In the genomic region with DNA sequence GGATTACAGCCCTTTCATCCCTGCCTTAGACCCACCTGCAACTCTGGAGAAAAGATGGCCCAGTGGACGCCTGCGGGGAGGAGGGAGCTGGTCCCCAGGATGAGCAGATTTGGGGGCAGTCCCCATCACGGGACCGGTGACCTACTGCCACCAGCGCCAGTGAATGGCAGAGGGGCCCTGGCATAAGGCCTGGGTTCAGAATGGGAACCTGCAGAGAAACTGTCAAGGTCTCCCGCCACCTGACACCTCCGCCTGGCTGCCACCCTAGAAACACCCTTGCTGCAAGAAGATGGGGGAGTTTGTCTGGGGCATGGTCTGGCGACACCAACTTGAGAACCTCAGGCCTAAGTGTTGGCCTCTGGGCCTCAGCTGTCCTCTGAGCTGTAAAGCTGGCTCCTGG, we compare ENCODE assay signal across 10 cellular contexts.
DNase-seq lines count a peak whose midpoint lies in the region; ATAC-seq and TF ChIP-seq lines count a peak whose summit lies in the region.
"Had no signal": no experiment of that assay in that cellular context is flagged by ENCODE, and none has a peak within 500 bp of the region (broad histone marks: within the 10 kb centered on the region; RNA-seq: fewer than 3 reads in every experiment).

No MANE protein-coding gene starts in this region.

- H3K27me3 Mint-ChIP-seq in activated naive CD8-positive, alpha-beta T cell treated with anti-CD3 and anti-CD28 coated beads for 36 hours: no peaks in the 10 kb centered on the region

- peaks cover 38% of the 10 kb centered on the region for H3K36me3 Mint-ChIP-seq in activated naive CD8-positive, alpha-beta T cell treated with anti-CD3 and anti-CD28 coated beads for 36 hours

- H3K4me3 ChIP-seq in HFF-Myc (replicated peaks; ENCODE audit: low read depth, low read length) (peak overlapping the region; percentile 11; the same call in 1 of the 2 replicates), right atrium auricular region (no peak overlapping the region), smooth muscle cell (no peak overlapping the region)
- H3K4me3 ChIP-seq: mucosa of descending colon had no signal

- H3K36me3 ChIP-seq in right atrium auricular region (no peaks in the 10 kb centered on the region), smooth muscle cell (ENCODE audit: low read depth) (no peaks in the 10 kb centered on the region)

- no peak overlapping the region for H3K9ac ChIP-seq in smooth muscle cell (ENCODE audit: low read depth)

- H3K27ac Mint-ChIP-seq in activated naive CD8-positive, alpha-beta T cell treated with anti-CD3 and anti-CD28 coated beads for 36 hours: peak overlapping the region; percentile 81

- peaks cover 83% of the 10 kb centered on the region for H3K4me1 Mint-ChIP-seq in activated naive CD8-positive, alpha-beta T cell treated with anti-CD3 and anti-CD28 coated beads for 36 hours

- peaks cover 0 to 71% of the 10 kb centered on the region in 2 donors for H3K4me1 ChIP-seq in right atrium auricular region
- peaks cover 73% of the 10 kb centered on the region for H3K4me1 ChIP-seq in smooth muscle cell (ENCODE audit: low read depth)

- H2AFZ ChIP-seq in smooth muscle cell (ENCODE audit: low read depth): no peak overlapping the region

- WGBS in smooth muscle cell (ENCODE audit: low lambda C conversion rate): 95% methylated on average over 7 of the region's 8 CpGs

- H3K27me3 ChIP-seq in right atrium auricular region: no peaks in the 10 kb centered on the region
- H3K27me3 ChIP-seq in smooth muscle cell (ENCODE audit: low read depth): no peaks in the 10 kb centered on the region

- H3K4me2 ChIP-seq in smooth muscle cell: peak overlapping the region; percentile 58

- ATAC-seq in GM21447 (IDR thresholded peaks at IDR 0.05; ENCODE audit: unreplicated experiment): no peak

- TF ChIP-seq CTCF in HFF-Myc (IDR thresholded peaks at IDR 0.05; ENCODE audit: low read depth, low read length, missing control alignments): no peak
- TF ChIP-seq CTCF in right atrium auricular region (IDR thresholded peaks at IDR 0.05): no peak
- no peak for TF ChIP-seq CTCF in smooth muscle cell (IDR thresholded peaks at IDR 0.05; ENCODE audit: borderline replicate concordance, insufficient read depth, poor library complexity, severe bottlenecking)

- peaks cover 100% of the 10 kb centered on the region for H4K20me1 ChIP-seq in smooth muscle cell (ENCODE audit: low read depth)

- H3F3A ChIP-seq in smooth muscle cell (ENCODE audit: low read depth): peaks cover 51% of the 10 kb centered on the region

- no peaks in the 10 kb centered on the region for H3K9me3 ChIP-seq in right atrium auricular region
- no peaks in the 10 kb centered on the region for H3K9me3 ChIP-seq in smooth muscle cell (replicated peaks; ENCODE audit: low read depth)
- H3K9me3 ChIP-seq: mucosa of descending colon had no signal

- no peaks in the 10 kb centered on the region for H3K9me3 Mint-ChIP-seq in activated naive CD8-positive, alpha-beta T cell treated with anti-CD3 and anti-CD28 coated beads for 36 hours

- H3K27ac ChIP-seq in right atrium auricular region: peak overlapping the region; percentile 67 to 76
- peak overlapping the region; percentile 82 for H3K27ac ChIP-seq in smooth muscle cell (ENCODE audit: low read depth)

- peaks cover 73% of the 10 kb centered on the region for H3K79me2 ChIP-seq in smooth muscle cell (ENCODE audit: low read depth)

- H3K4me3 Mint-ChIP-seq in activated naive CD8-positive, alpha-beta T cell treated with anti-CD3 and anti-CD28 coated beads for 36 hours: no peak overlapping the region

- DNase-seq in HFF-Myc (ENCODE audit: extremely low read depth, low read depth): no peak
- DNase-seq in activated naive CD8-positive, alpha-beta T cell treated with anti-CD3 and anti-CD28 coated beads for 36 hours: no peak
- DNase-seq in right atrium auricular region (ENCODE audit: low spot score): no peak
- DNase-seq in smooth muscle cell (lab: John Stamatoyannopoulos, UW; ENCODE audit: unreplicated experiment): no peak
- no peak for DNase-seq in stimulated activated CD4-positive, alpha-beta T cell treated with anti-CD3 and anti-CD28 coated beads, Interleukin-4, amount 100 ng/mL, for 24 hours
- no peak for DNase-seq in stimulated activated CD4-positive, alpha-beta T cell treated with anti-CD3 and anti-CD28 coated beads, Interleukin-2, amount 100 ng/mL, for 48 hours
- DNase-seq in COLO829 (ENCODE audit: low spot score): no peak
- DNase-seq: mucosa of descending colon, NCI-H2171 treated with DMSO at 0.1 percent for 48 hours had no signal
